In the genomic region with DNA sequence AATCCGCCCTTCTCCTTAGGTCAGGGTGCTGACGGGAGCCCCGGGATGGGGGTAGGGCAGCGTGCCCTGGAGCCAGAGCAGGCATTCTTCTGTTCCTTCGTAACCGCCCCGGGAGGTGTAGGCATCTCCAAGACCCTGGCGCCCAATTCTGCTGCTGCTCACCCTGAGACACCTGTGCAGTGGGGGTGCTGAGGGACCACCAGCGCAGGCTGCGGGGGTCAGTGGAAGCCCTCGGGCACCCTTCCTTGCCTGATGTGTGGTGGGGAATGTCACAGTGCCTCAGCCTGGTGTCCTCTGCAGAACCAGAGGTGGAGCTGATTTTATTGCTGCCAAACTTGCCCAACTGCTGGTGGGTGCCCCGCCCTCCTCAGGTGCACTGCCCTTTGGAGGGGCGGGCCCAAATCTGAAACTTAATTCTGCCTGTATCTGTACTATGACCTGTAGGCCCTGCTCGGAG, we compare ENCODE assay signal across 1 cellular context.
A peak's percentile ranks its signal among the peaks of the same experiment; 100 is the strongest.
TF ChIP-seq lines count a peak whose summit lies in the region.

No MANE protein-coding gene starts in this region.

TF ChIP-seq in K562, 482 proteins besides CTCF, POLR2A, EP300 and RAD21:
- TF ChIP-seq, protein P1, sequence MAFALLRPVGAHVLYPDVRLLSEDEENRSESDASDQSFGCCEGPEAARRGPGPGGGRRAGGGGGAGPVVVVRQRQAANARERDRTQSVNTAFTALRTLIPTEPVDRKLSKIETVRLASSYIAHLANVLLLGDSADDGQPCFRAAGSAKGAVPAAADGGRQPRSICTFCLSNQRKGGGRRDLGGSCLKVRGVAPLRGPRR (CRISPR knock-in tag; IDR thresholded peaks at IDR 0.05), result no peak
- TF ChIP-seq POLR2G (IDR thresholded peaks at IDR 0.05; ENCODE audit: low read depth, low read length), result 0 out of 2 replicates have a peak, but pooled peaks have one; percentile 18
- TF ChIP-seq PPARD (CRISPR knock-in tag; IDR thresholded peaks at IDR 0.05), result no peak
- TF ChIP-seq RBFOX2 (IDR thresholded peaks at IDR 0.05; ENCODE audit: low read depth, low read length), result 0 out of 2 replicates have a peak, but pooled peaks have one; percentile 29
